In the genomic region with DNA sequence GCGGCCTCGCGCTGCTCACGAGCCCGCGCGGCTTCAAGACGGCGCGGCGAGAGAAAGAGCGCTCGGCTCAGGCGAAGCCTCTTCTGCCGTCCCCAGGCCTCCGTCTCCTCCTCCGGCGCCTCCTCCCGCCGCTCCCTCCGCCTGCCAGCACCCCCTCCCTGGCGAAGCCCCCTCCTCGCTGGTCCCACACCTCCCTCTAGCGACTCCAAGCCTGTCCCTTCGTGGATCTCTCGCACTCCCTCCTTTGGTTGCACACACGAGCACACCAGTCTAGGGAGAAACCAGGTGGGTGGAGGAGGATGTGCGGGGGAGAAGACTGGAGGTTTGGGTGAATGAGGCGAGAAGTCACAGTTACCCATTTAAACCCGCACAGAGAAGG, we compare ENCODE assay signal across 8 cellular contexts.
DNase-seq lines count a peak whose midpoint lies in the region; ATAC-seq and TF ChIP-seq lines count a peak whose summit lies in the region.

A gene (minus strand): TSS at position 57 of the 379 bp plus-strand sequence. CDS start 670 bp downstream, outside the sequence.

- peak within 1 kb of the TSS; percentile 94 for H3K9ac ChIP-seq in iPS-15b (ENCODE audit: low read depth, low read length)

- in situ Hi-C loops in brain microvascular endothelial cell (cut with HindIII; ENCODE audit: low pct_ligation_motif_present, low sequenced_read_pairs), result no loop called here

- H3K36me3 ChIP-seq in brain microvascular endothelial cell (replicated peaks) (no peaks in the 10 kb centered on the region), iPS-15b (ENCODE audit: control insufficient read depth, insufficient read depth, low read length) (no peaks in the 10 kb centered on the region)

- H3K4me3 ChIP-seq in brain microvascular endothelial cell (ENCODE audit: low read depth, low read length) (peak within 1 kb of the TSS; percentile 89), iPS-15b (ENCODE audit: low read depth, low read length) (peak within 1 kb of the TSS; percentile 75), skeletal muscle cell (ENCODE audit: low read depth, low read length) (peak within 1 kb of the TSS; percentile 99)

- no peaks in the 10 kb centered on the region for H3K27me3 ChIP-seq in brain microvascular endothelial cell (replicated peaks)
- peaks cover 23% of the 10 kb centered on the region for H3K27me3 ChIP-seq in iPS-15b (ENCODE audit: control insufficient read depth, insufficient read depth, low read length)

- ATAC-seq in GM18502 (IDR thresholded peaks at IDR 0.05; ENCODE audit: poor library complexity, unreplicated experiment) (peak; percentile 53), HG02938 (IDR thresholded peaks at IDR 0.05; ENCODE audit: unreplicated experiment) (peak; percentile 39)

- DNase-seq in NCI-H187 (lab: John Stamatoyannopoulos, UW), result peak; percentile 7 to 51
- DNase-seq in T1000 (lab: John Stamatoyannopoulos, UW), result peak; percentile 74
- DNase-seq in brain microvascular endothelial cell, result peak; percentile 79
- peak; percentile 77 for DNase-seq in skeletal muscle cell (ENCODE audit: low read depth)
- no peak for DNase-seq in GF-D8 (lab: John Stamatoyannopoulos, UW)

- peak within 1 kb of the TSS; percentile 94 for H3K27ac ChIP-seq in brain microvascular endothelial cell

- peak; percentile 76 for TF ChIP-seq CTCF in brain microvascular endothelial cell (IDR thresholded peaks at IDR 0.05; ENCODE audit: low read depth, low read length, missing control alignments)

- H3K9me3 ChIP-seq in iPS-15b (ENCODE audit: control insufficient read depth, insufficient read depth, low read length), result no peaks in the 10 kb centered on the region

- H3K4me1 ChIP-seq in iPS-15b (ENCODE audit: control insufficient read depth, insufficient read depth, low read length), result no peaks in the 10 kb centered on the region
